ENCODE assay signal across 8 cellular contexts in genomic region chr13:100588350-100589177, GRCh38. TPM values are rescaled to one million over a fixed set of nuclear protein-coding genes. Genes with fewer than 3 reads are reported as not detected.
DNase-seq lines count a peak whose midpoint lies in the region; ATAC-seq and TF ChIP-seq lines count a peak whose summit lies in the region.

TSS of gene GGACT (minus strand) at chr13:100588789. CDS start at chr13:100532591, 56,198 bp downstream.

- no TSS peak for BruUV-seq in Panc1 (replicated peaks; lab: Mats Ljungman, UMichigan)

- H3K27me3 ChIP-seq in Panc1 (ENCODE audit: control insufficient read depth, insufficient read depth, low read length) (no peaks in the 10 kb centered on the region), neuronal stem cell (ENCODE audit: control insufficient read depth in 3 of 3, insufficient read depth in 3 of 3, low read depth in 1 of 3, low read length in 3 of 3) (no peaks in the 10 kb centered on the region), suprapubic skin (no peaks in the 10 kb centered on the region)

- TF ChIP-seq CTCF in Panc1 (IDR thresholded peaks at IDR 0.05) (peak; percentile 82), foreskin fibroblast (IDR thresholded peaks at IDR 0.05; ENCODE audit: low read depth, low read length) (peak; percentile 38), suprapubic skin (IDR thresholded peaks at IDR 0.05) (peak; percentile 51 to 82)

- ATAC-seq in GM19397 (IDR thresholded peaks at IDR 0.05; ENCODE audit: unreplicated experiment) (peak; percentile 99), HG03558 (IDR thresholded peaks at IDR 0.05; ENCODE audit: extremely low read depth, unreplicated experiment) (peak; percentile 96), Panc1 (peak; percentile 98)

- H2AK5ac ChIP-seq in neuronal stem cell (ENCODE audit: low read depth, low read length): no peak within 1 kb of the TSS

- H2BK5ac ChIP-seq in neuronal stem cell (ENCODE audit: low read length): no peak within 1 kb of the TSS

- no peak within 1 kb of the TSS for H2BK12ac ChIP-seq in neuronal stem cell (ENCODE audit: low read length)

- H3K27ac ChIP-seq in Panc1 (ENCODE audit: low read length): peak within 1 kb of the TSS; percentile 75
- no peak within 1 kb of the TSS for H3K27ac ChIP-seq in neuronal stem cell (replicated peaks; ENCODE audit: low read length)
- H3K27ac ChIP-seq in suprapubic skin: peak within 1 kb of the TSS; percentile 76

- H3K18ac ChIP-seq in neuronal stem cell (ENCODE audit: low read length): peak within 1 kb of the TSS; percentile 97

- H3K14ac ChIP-seq in neuronal stem cell (ENCODE audit: low read length): no peak within 1 kb of the TSS

- H3K4me1 ChIP-seq in Panc1 (ENCODE audit: control insufficient read depth, insufficient read depth, low read length) (no peaks in the 10 kb centered on the region), neuronal stem cell (ENCODE audit: control insufficient read depth in 2 of 2, insufficient read depth in 1 of 2, low read depth in 1 of 2, low read length in 2 of 2) (peaks cover 0 to 3% of the 10 kb centered on the region in 2 donors), suprapubic skin (peaks cover 20% of the 10 kb centered on the region)

- H3K23ac ChIP-seq in neuronal stem cell (ENCODE audit: low read depth, low read length, poor library complexity): peak within 1 kb of the TSS; percentile 60

- in situ Hi-C loops in Panc1 (cut with HindIII; ENCODE audit: low pct_unique_long_range_greater_than_20kb, low sequenced_read_pairs): no loop called here

- TF ChIP-seq POLR2A in suprapubic skin (IDR thresholded peaks at IDR 0.05): no peak

- DNase-seq in D341Med (ENCODE audit: low spot score) (peak; percentile 72), Panc1 (ENCODE audit: low read depth, low spot score) (no peak), foreskin fibroblast (peak; percentile 61 to 89), neuronal stem cell (ENCODE audit: low spot score) (peak; percentile 39), suprapubic skin (ENCODE audit: low spot score in 2 of 2) (peak; percentile 73 to 84)
- DNase-seq in activated T-helper 9 cell treated with anti-CD3 and anti-CD28 coated beads, Interleukin-2, amount 50 U/mL, for 16 hours (ENCODE audit: low read depth): peak; percentile 77

- H3K9me3 ChIP-seq in Panc1 (ENCODE audit: control insufficient read depth, insufficient read depth, low read depth, low read length) (no peaks in the 10 kb centered on the region), neuronal stem cell (replicated peaks in 1 of 2; ENCODE audit: control insufficient read depth in 2 of 2, insufficient read depth in 1 of 2, low read depth in 1 of 2, low read length in 2 of 2) (no peaks in the 10 kb centered on the region), suprapubic skin (no peaks in the 10 kb centered on the region)

- intact Hi-C loops in Panc1 (cut with micrococcal nuclease; ENCODE audit: unreplicated experiment): no loop called here

- H4K8ac ChIP-seq in neuronal stem cell (ENCODE audit: low read depth, low read length): peak within 1 kb of the TSS; percentile 97

- TF ChIP-seq EP300 in suprapubic skin (IDR thresholded peaks at IDR 0.05): no peak

- H3K4me2 ChIP-seq in neuronal stem cell (ENCODE audit: insufficient read depth, low read length, poor library complexity, severe bottlenecking): peak within 1 kb of the TSS; percentile 87

- peak within 1 kb of the TSS; percentile 85 for H3K4ac ChIP-seq in neuronal stem cell (ENCODE audit: low read length)

- H3K36me3 ChIP-seq in Panc1 (ENCODE audit: control insufficient read depth, insufficient read depth, low read length) (no peaks in the 10 kb centered on the region), neuronal stem cell (replicated peaks in 1 of 2; ENCODE audit: control insufficient read depth in 2 of 2, insufficient read depth in 2 of 2, low read length in 2 of 2) (no peaks in the 10 kb centered on the region), suprapubic skin (no peaks in the 10 kb centered on the region)

- WGBS in neuronal stem cell (ENCODE audit: extremely low coverage in 2 of 2, insufficient read length in 2 of 2, insufficient replicate concordance in 1 of 2), 2 donors: no CpG with 5 or more reads among the region's 82 CpGs
- WGBS in suprapubic skin: 18% methylated on average over 14 of the region's 82 CpGs

- H2BK120ac ChIP-seq in neuronal stem cell (ENCODE audit: low read depth, low read length): no peak within 1 kb of the TSS

- H3K4me3 ChIP-seq in Panc1 (ENCODE audit: low read depth in 2 of 2, low read length in 2 of 2) (peak within 1 kb of the TSS; percentile 55 to 66), foreskin fibroblast (ENCODE audit: low read depth in 1 of 2, low read length in 2 of 2) (peak within 1 kb of the TSS; percentile 59 to 62), neuronal stem cell (ENCODE audit: low read length in 2 of 2) (peak within 1 kb of the TSS; percentile 60 to 83), suprapubic skin (peak within 1 kb of the TSS; percentile 77)

- no peaks in the 10 kb centered on the region for H3K79me1 ChIP-seq in neuronal stem cell (ENCODE audit: low read depth, low read length)

- no peak within 1 kb of the TSS for H2BK15ac ChIP-seq in neuronal stem cell (ENCODE audit: low read length)

- H4K91ac ChIP-seq in neuronal stem cell (ENCODE audit: low read depth, low read length, poor library complexity): peak within 1 kb of the TSS; percentile 7

- peak within 1 kb of the TSS; percentile 90 for H3K9ac ChIP-seq in neuronal stem cell (ENCODE audit: low read depth, low read length, poor library complexity)

- CTCF ChIA-PET in Panc1 (lab: Charles Lee): no interaction called here

- POLR2A ChIA-PET in Panc1 (lab: Charles Lee): no interaction called here

- peak within 1 kb of the TSS; percentile 97 for H2AFZ ChIP-seq in neuronal stem cell (ENCODE audit: low read length)

RNA-seq across cellular contexts. Expression of gene GGACT, which starts in this region (rescaled TPM):
- total RNA-seq in Panc1 (2021; ENCODE audit: unreplicated experiment): 2.5 TPM
- polyA plus RNA-seq in Panc1 (2012; ENCODE audit: insufficient read length): 1.7 TPM
- polyA plus RNA-seq in neuronal stem cell (2013, experiment 1 of 2): 3.7 TPM
- polyA plus RNA-seq in neuronal stem cell (2013, experiment 2 of 2): 3.4 TPM
- total RNA-seq in suprapubic skin: 1 to 10 TPM; 1.5 to 4.2 (median 3.6) TPM
